Comparison of ENCODE assay signal across 7 cellular contexts in genomic region chr10:12348870-12349627, GRCh38. TPM values are rescaled to one million over a fixed set of nuclear protein-coding genes. Genes with fewer than 3 reads are reported as not detected.
A peak's percentile ranks its signal among the peaks of the same experiment; 100 is the strongest.
DNase-seq lines count a peak whose midpoint lies in the region; FAIRE-seq and TF ChIP-seq lines count a peak whose summit lies in the region.

TSS of gene CAMK1D (plus strand) at chr10:12349547.

- peaks cover 0 to 15% of the 10 kb centered on the region in 2 donors for H3K4me1 ChIP-seq in kidney (ENCODE audit: control insufficient read depth in 1 of 2, insufficient read depth in 1 of 2, low read depth in 1 of 2, low read length in 2 of 2)

- H3K4me3 ChIP-seq in HFF-Myc (replicated peaks; ENCODE audit: low read depth, low read length) (peak within 1 kb of the TSS; percentile 63), kidney (ENCODE audit: low read length in 2 of 2) (peak within 1 kb of the TSS; percentile 73 to 84)

- intact Hi-C loops in kidney (cut with DNase I) = no loop called here

- peak within 1 kb of the TSS; percentile 6 to 44 for H3K9ac ChIP-seq in kidney (ENCODE audit: low read length in 2 of 2)

- no peaks in the 10 kb centered on the region for H3K36me3 ChIP-seq in kidney (ENCODE audit: control insufficient read depth in 1 of 2, insufficient read depth in 2 of 2, low read length in 2 of 2)

- in situ Hi-C loops in GM13976 (cut with MboI; ENCODE audit: low sequenced_read_pairs, unreplicated experiment) = no loop called here

- no peak for FAIRE-seq in kidney (lab: Jason Lieb, UNC)

- DNase-seq in GM13976 (ENCODE audit: low spot score) (peak; percentile 90), HFF-Myc (ENCODE audit: extremely low read depth, low read depth) (no peak), NCI-H1436 (lab: John Stamatoyannopoulos, UW) (peak; percentile 76), caudate nucleus (lab: John Stamatoyannopoulos, UW) (peak in 53 of 61 donors; percentile 12 to 83 (median 53)), kidney (peak; percentile 96)
- DNase-seq in activated CD4-positive, CD25-positive, alpha-beta regulatory T cell (lab: John Stamatoyannopoulos, UW) = peak; percentile 60 to 87 (median 74)
- peak; percentile 66 to 83 for DNase-seq in stimulated activated CD4-positive, alpha-beta T cell treated with anti-CD3 and anti-CD28 coated beads, Interleukin-1b, Interleukin-23, amount 100 ng/mL, for 1 hour (ENCODE audit: low read depth in 2 of 2)

- no peaks in the 10 kb centered on the region for H3K9me3 ChIP-seq in kidney (ENCODE audit: control insufficient read depth in 1 of 2, low read length in 2 of 2)

- H3K27ac ChIP-seq in caudate nucleus (ENCODE audit: low read depth, low read length) (peak within 1 kb of the TSS; percentile 80), kidney (ENCODE audit: low read depth in 2 of 2, low read length in 2 of 2) (peak within 1 kb of the TSS; percentile 43 to 60)

- TF ChIP-seq CTCF in GM13976 (IDR thresholded peaks at IDR 0.05; ENCODE audit: borderline replicate concordance, control extremely low read depth, extremely low read depth, insufficient read depth, missing control alignments) (no peak), HFF-Myc (IDR thresholded peaks at IDR 0.05; ENCODE audit: low read depth, low read length, missing control alignments) (peak; percentile 12), kidney (IDR thresholded peaks at IDR 0.05; ENCODE audit: borderline replicate concordance, extremely low read depth, insufficient read depth) (no peak)

RNA-seq across cellular contexts. Expression of gene CAMK1D, which starts in this region (rescaled TPM):
- 13.7 TPM for total RNA-seq in kidney
- 1.1 TPM for polyA plus RNA-seq in kidney (ENCODE audit: insufficient read depth, low read depth, low replicate concordance)
